Comparison of ENCODE assay signal across 27 cellular contexts in genomic region chr5:143987751-143988560, GRCh38.
A peak's percentile ranks its signal among the peaks of the same experiment; 100 is the strongest.
DNase-seq lines count a peak whose midpoint lies in the region; ATAC-seq and TF ChIP-seq lines count a peak whose summit lies in the region.
"Had no signal": no experiment of that assay in that cellular context is flagged by ENCODE, and none has a peak within 500 bp of the region (broad histone marks: within the 10 kb centered on the region; RNA-seq: fewer than 3 reads in every experiment).

No MANE protein-coding gene starts in this region.

- peak overlapping the region; percentile 53 for H3K27ac Mint-ChIP-seq in chondrocyte (ENCODE audit: unreplicated experiment)

- no peaks in the 10 kb centered on the region for H3K27me3 Mint-ChIP-seq in chondrocyte (ENCODE audit: low read depth)

- ATAC-seq in GM19035 (IDR thresholded peaks at IDR 0.05; ENCODE audit: unreplicated experiment) (peak; percentile 55), HG03354 (IDR thresholded peaks at IDR 0.05; ENCODE audit: poor library complexity, severe bottlenecking, unreplicated experiment) (peak; percentile 55), Right ventricle myocardium superior (ENCODE audit: poor library complexity) (no peak), GM21423 (IDR thresholded peaks at IDR 0.05; ENCODE audit: unreplicated experiment) (no peak), GM19452 (IDR thresholded peaks at IDR 0.05; ENCODE audit: unreplicated experiment) (no peak)
- ATAC-seq: activated T-cell treated with anti-CD3 and anti-CD28 coated beads, Interleukin-2, amount 50 U/mL, for 4 hours; foreskin keratinocyte; HCT116 had no signal

- peaks cover 37% of the 10 kb centered on the region for H3K4me1 Mint-ChIP-seq in chondrocyte (ENCODE audit: low read depth)
- H3K4me1 Mint-ChIP-seq: naive B cell had no signal

- H3K4me3 ChIP-seq in GM12865 (ENCODE audit: low read depth, low read length), result no peak overlapping the region
- H3K4me3 ChIP-seq: adrenal gland, BLaER1, heart right ventricle, smooth muscle cell, suprapubic skin had no signal

- DNase-seq in GM12865 (ENCODE audit: low read depth), result peak; percentile 28
- DNase-seq in chondrocyte (ENCODE audit: low spot score), result no peak
- DNase-seq in Right ventricle myocardium superior, result no peak
- DNase-seq: activated CD4-positive, alpha-beta T cell treated with anti-CD3 and anti-CD28 coated beads for 4 hours; activated naive CD4-positive, alpha-beta T cell; activated T-cell treated with anti-CD3 and anti-CD28 coated beads, Interleukin-2, amount 50 U/mL, for 4 hours; adrenal gland; effector memory CD4-positive, alpha-beta T cell; foreskin keratinocyte; heart right ventricle; KBM-7; naive B cell; NCI-H187 treated with DMSO at 0.1 percent for 48 hours; NCI-H2227 treated with DMSO at 0.1 percent for 48 hours; NCI-H748 treated with DMSO at 0.1 percent for 48 hours; OCI-M1; retina; stimulated activated CD4-positive, alpha-beta T cell treated with anti-CD3 and anti-CD28 coated beads, Interleukin-2, amount 100 ng/mL, for 24 hours; T-helper 2 cell had no signal

- no peaks in the 10 kb centered on the region for H3K36me3 Mint-ChIP-seq in chondrocyte (ENCODE audit: low read depth)
- H3K36me3 Mint-ChIP-seq: naive B cell had no signal

- no peak for TF ChIP-seq CTCF in GM12865 (IDR thresholded peaks at IDR 0.05; ENCODE audit: insufficient read depth, low read depth, low read length, missing control alignments)
- no peak for TF ChIP-seq CTCF in chondrocyte (IDR thresholded peaks at IDR 0.05)

- H3K9me3 Mint-ChIP-seq in chondrocyte (ENCODE audit: low read depth), result no peaks in the 10 kb centered on the region
- H3K9me3 Mint-ChIP-seq: activated T-cell treated with anti-CD3 and anti-CD28 coated beads, Interleukin-2, amount 50 U/mL, for 4 hours; naive B cell had no signal

- no peak overlapping the region for H3K4me3 Mint-ChIP-seq in chondrocyte (ENCODE audit: unreplicated experiment)
- H3K4me3 Mint-ChIP-seq: activated T-cell treated with anti-CD3 and anti-CD28 coated beads, Interleukin-2, amount 50 U/mL, for 4 hours; naive B cell had no signal

- intact Hi-C loops in Right ventricle myocardium superior (cut with DNase I), result no loop called here

Comparison
In these comparisons a context has a peak if more than half of its experiments do, and no peak if none do; other contexts are left out.
1. ATAC-seq: peak in GM19035 (single experiment) and HG03354 (single experiment); none in Right ventricle myocardium superior (single experiment), GM21423 (single experiment) and GM19452 (single experiment).